ENCODE assay signal across 1 cellular context in the genomic region with DNA sequence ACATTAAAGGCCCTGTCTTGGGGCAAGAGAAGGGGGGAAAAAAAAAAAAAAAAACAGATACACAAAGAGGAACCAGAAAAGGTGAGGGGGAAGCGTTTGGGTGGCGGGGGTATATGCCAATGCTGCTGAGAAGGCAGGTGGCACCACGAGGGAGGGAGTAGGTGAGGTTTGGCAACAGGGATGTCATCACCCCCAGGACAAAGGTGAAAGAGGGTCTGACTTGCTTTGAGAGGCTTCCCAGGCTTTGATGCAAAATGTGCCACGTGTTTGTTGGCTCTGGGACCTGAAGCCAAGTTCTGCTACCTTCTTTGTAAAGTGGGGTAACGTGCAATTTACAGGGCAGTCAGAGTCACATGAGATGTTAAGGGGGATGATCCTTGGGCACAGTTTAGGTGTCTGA.
TF ChIP-seq lines count a peak whose summit lies in the region.

No MANE protein-coding gene starts in this region.

TF ChIP-seq in H1, 55 proteins besides CTCF, POLR2A, EP300 and RAD21:
- TF ChIP-seq SAP30 (IDR thresholded peaks at IDR 0.05; ENCODE audit: insufficient read depth, insufficient replicate concordance, low read length) = no peak
- TF ChIP-seq, protein P1, sequence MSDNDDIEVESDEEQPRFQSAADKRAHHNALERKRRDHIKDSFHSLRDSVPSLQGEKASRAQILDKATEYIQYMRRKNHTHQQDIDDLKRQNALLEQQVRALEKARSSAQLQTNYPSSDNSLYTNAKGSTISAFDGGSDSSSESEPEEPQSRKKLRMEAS (IDR thresholded peaks at IDR 0.05) = no peak
- no peak for TF ChIP-seq TBP (IDR thresholded peaks at IDR 0.05; ENCODE audit: low read depth, low read length)
- TF ChIP-seq, protein P2, sequence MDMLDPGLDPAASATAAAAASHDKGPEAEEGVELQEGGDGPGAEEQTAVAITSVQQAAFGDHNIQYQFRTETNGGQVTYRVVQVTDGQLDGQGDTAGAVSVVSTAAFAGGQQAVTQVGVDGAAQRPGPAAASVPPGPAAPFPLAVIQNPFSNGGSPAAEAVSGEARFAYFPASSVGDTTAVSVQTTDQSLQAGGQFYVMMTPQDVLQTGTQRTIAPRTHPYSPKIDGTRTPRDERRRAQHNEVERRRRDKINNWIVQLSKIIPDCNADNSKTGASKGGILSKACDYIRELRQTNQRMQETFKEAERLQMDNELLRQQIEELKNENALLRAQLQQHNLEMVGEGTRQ (IDR thresholded peaks at IDR 0.05; ENCODE audit: low read length) = no peak
- TF ChIP-seq RXRA (IDR thresholded peaks at IDR 0.05; ENCODE audit: insufficient read depth, low read depth, low read length) = no peak
- no peak for TF ChIP-seq MAFK (IDR thresholded peaks at IDR 0.05; ENCODE audit: low read depth, low read length)
- no peak for TF ChIP-seq TAF7 (optimal IDR thresholded peaks at IDR 0.05; ENCODE audit: borderline replicate concordance, low read depth, low read length)
- no peak for TF ChIP-seq TAF1 (IDR thresholded peaks at IDR 0.05; ENCODE audit: low read depth, low read length)
- TF ChIP-seq HDAC2 (IDR thresholded peaks at IDR 0.05; ENCODE audit: borderline replicate concordance in 1 of 2, low read depth in 2 of 2, low read length in 2 of 2) = no peak
- TF ChIP-seq NANOG (IDR thresholded peaks at IDR 0.05; ENCODE audit: insufficient read depth, low read depth, low read length, poor library complexity, severe bottlenecking) = no peak
- TF ChIP-seq NRF1 (IDR thresholded peaks at IDR 0.05; ENCODE audit: low read depth, low read length) = no peak
- no peak for TF ChIP-seq GABPA (IDR thresholded peaks at IDR 0.05; ENCODE audit: borderline replicate concordance, insufficient read depth, low read length)
